In the genomic region with DNA sequence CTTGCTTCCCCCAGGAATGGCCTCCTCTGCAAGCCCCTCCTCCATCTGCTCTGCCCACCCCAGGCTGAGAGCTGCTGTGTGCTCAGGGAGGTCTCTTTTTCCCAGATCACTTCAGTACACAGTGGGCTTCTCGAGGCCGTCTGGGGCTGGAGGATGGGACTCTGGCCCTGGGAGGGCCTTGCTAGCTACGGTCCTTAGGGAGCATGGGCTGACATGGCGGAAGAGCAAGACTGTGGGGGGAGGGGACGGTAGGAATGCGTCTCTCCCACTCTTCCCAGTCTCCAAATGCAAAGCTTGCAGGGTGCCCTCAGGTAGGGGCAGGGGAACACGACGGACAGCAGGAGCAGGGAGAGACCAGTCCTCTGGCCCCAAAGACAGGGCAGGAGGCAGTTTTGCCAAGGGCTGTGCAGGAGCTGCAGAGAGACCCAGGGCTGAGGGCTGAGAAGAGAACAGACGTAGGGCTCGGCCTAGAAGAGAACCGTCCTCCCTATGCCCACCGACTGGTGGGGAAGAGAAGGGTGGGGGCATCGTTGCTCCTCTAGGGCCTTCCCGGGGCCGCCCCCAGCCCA, we compare ENCODE assay signal across 12 cellular contexts. TPM values are rescaled to one million over a fixed set of nuclear protein-coding genes. Genes with fewer than 3 reads are reported as not detected.
DNase-seq lines count a peak whose midpoint lies in the region; TF ChIP-seq lines count a peak whose summit lies in the region.
"Not testable (repeated sequence)": the region's sequence is repeated elsewhere in the genome, so short reads cannot be mapped to it uniquely, and the experiment has no call there.
"Had no signal": no experiment of that assay in that cellular context is flagged by ENCODE, and none has a peak within 500 bp of the region (broad histone marks: within the 10 kb centered on the region; RNA-seq: fewer than 3 reads in every experiment).

No MANE protein-coding gene starts in this region.

- H4K20me1 ChIP-seq in neural cell (ENCODE audit: insufficient read depth), result not testable (repeated sequence)

- not testable (repeated sequence) for TF ChIP-seq RAD21 in neural cell (conservative IDR thresholded peaks at IDR 0.05)

- H3K9me2 ChIP-seq in neural cell (ENCODE audit: insufficient read depth, low read length), result not testable (repeated sequence)

- H3K27ac ChIP-seq in breast epithelium; neural cell (ENCODE audit: low read length); skeletal muscle tissue (ENCODE audit: low read depth, low read length): not testable (repeated sequence)

- not testable (repeated sequence) for TF ChIP-seq EP300 in neural cell (conservative IDR thresholded peaks at IDR 0.05; ENCODE audit: poor library complexity, severe bottlenecking)

- H3K4me1 ChIP-seq in breast epithelium; skeletal muscle tissue (ENCODE audit: control insufficient read depth in 3 of 3, insufficient read depth in 3 of 3, low read length in 3 of 3): not testable (repeated sequence)

- peaks cover 11% of the 10 kb centered on the region for H3K27me3 Mint-ChIP-seq in HFFc6 (ENCODE audit: insufficient read depth)
- H3K27me3 Mint-ChIP-seq in activated T-cell treated with anti-CD3 and anti-CD28 coated beads, Interleukin-2, amount 50 U/mL, for 24 hours, result peaks cover 57% of the 10 kb centered on the region
- peaks cover 4 to 14% (median 7%) of the 10 kb centered on the region in 3 donors for H3K27me3 Mint-ChIP-seq in immature natural killer cell (ENCODE audit: low read depth in 3 of 3)

- H3F3A ChIP-seq in neural cell (ENCODE audit: insufficient read depth, low read length, poor library complexity, severe bottlenecking), result not testable (repeated sequence)

- H3K9ac ChIP-seq in neural cell (ENCODE audit: low read length), result peak overlapping the region; percentile 47
- H3K9ac ChIP-seq in skeletal muscle tissue (ENCODE audit: low read depth in 1 of 3, low read length in 3 of 3), result peak overlapping the region in 1 of 3 donors; percentile 8

- DNase-seq in HFFc6; activated T-cell treated with anti-CD3 and anti-CD28 coated beads, Interleukin-2, amount 50 U/mL, for 24 hours; breast epithelium (ENCODE audit: low spot score in 2 of 2); fibroblast of mammary gland (ENCODE audit: low read depth); immature natural killer cell: not testable (repeated sequence)

- TF ChIP-seq CTCF in HFFc6 (IDR thresholded peaks at IDR 0.05); breast epithelium (IDR thresholded peaks at IDR 0.05); fibroblast of mammary gland (conservative IDR thresholded peaks at IDR 0.05; ENCODE audit: control insufficient read depth, insufficient read depth, low read depth, low read length); neural cell (IDR thresholded peaks at IDR 0.05; ENCODE audit: poor library complexity, severe bottlenecking): not testable (repeated sequence)

- not testable (repeated sequence) for H3K9me3 Mint-ChIP-seq in HFFc6; activated T-cell treated with anti-CD3 and anti-CD28 coated beads, Interleukin-2, amount 50 U/mL, for 24 hours; immature natural killer cell

- H3K4me2 ChIP-seq in neural cell (ENCODE audit: low read length), result not testable (repeated sequence)

- H3K27me3 ChIP-seq in breast epithelium, result peaks cover 0 to 33% of the 10 kb centered on the region in 2 donors
- H3K27me3 ChIP-seq in neural cell (ENCODE audit: insufficient read depth, low read depth, low read length); skeletal muscle tissue (ENCODE audit: control insufficient read depth in 3 of 3, insufficient read depth in 3 of 3, low read length in 3 of 3): not testable (repeated sequence)

- not testable (repeated sequence) for H3K4me1 Mint-ChIP-seq in HFFc6 (ENCODE audit: low read depth); activated T-cell treated with anti-CD3 and anti-CD28 coated beads, Interleukin-2, amount 50 U/mL, for 24 hours (ENCODE audit: low read depth); immature natural killer cell

- not testable (repeated sequence) for H3K36me3 Mint-ChIP-seq in HFFc6 (ENCODE audit: low read depth); activated T-cell treated with anti-CD3 and anti-CD28 coated beads, Interleukin-2, amount 50 U/mL, for 24 hours (ENCODE audit: low read depth); immature natural killer cell

- H3K9me3 ChIP-seq in breast epithelium; neural cell (ENCODE audit: low read length); skeletal muscle tissue (ENCODE audit: control insufficient read depth in 3 of 3, low read length in 3 of 3): not testable (repeated sequence)

- intact Hi-C loops in breast epithelium (cut with DNase I; ENCODE audit: low total_unique reads), result not testable (repeated sequence)

- H3K4me3 ChIP-seq in breast epithelium (peak overlapping the region; percentile 42 to 76 (median 67)), fibroblast of mammary gland (ENCODE audit: control insufficient read depth, low read depth, low read length) (peak overlapping the region; percentile 46), neural cell (ENCODE audit: low read length) (peak overlapping the region; percentile 68), skeletal muscle tissue (ENCODE audit: low read length in 3 of 3) (peak overlapping the region in 2 of 3 donors; percentile 43 to 59)

- H3K27ac Mint-ChIP-seq in HFFc6; activated T-cell treated with anti-CD3 and anti-CD28 coated beads, Interleukin-2, amount 50 U/mL, for 24 hours; immature natural killer cell: not testable (repeated sequence)

- not testable (repeated sequence) for TF ChIP-seq POLR2A in breast epithelium (IDR thresholded peaks at IDR 0.05)

- not testable (repeated sequence) for H3K79me2 ChIP-seq in neural cell (replicated peaks; ENCODE audit: insufficient read depth, low read length)

- not testable (repeated sequence) for H3K36me3 ChIP-seq in breast epithelium; neural cell (ENCODE audit: insufficient read depth, low read length); skeletal muscle tissue (ENCODE audit: control insufficient read depth in 3 of 3, insufficient read depth in 3 of 3, low read length in 3 of 3)

- H3K4me3 Mint-ChIP-seq in HFFc6 (peak overlapping the region; percentile 46; the same call in 1 of the 2 replicates), immature natural killer cell (peak overlapping the region in 4 of 5 donors; percentile 27 to 53 (median 44))
- H3K4me3 Mint-ChIP-seq in activated T-cell treated with anti-CD3 and anti-CD28 coated beads, Interleukin-2, amount 50 U/mL, for 24 hours, result peak overlapping the region; percentile 61

- H2AFZ ChIP-seq in neural cell (ENCODE audit: low read depth, low read length), result not testable (repeated sequence)

RNA-seq across cellular contexts. Expression of a gene that starts 1.3 kb away (rescaled TPM):
- total RNA-seq in HFFc6 (2021; fragmentation: NEBNext Ultra II Directional; extraction: Animal tissue kit (Norgen Biotek cat#: 25700)), result under 1 TPM; 0.26 to 0.69 (median 0.38) TPM
- total RNA-seq in breast epithelium (1 to 10 TPM in 2 of 3 donors, under 1 TPM in 1; 0.98 to 4.1 (median 1.4) TPM), skeletal muscle tissue (5.7 TPM)
- polyA plus RNA-seq in immature natural killer cell (not detected), neural cell (1.0 and 2.0 TPM in 2 replicates)
- 3.6 and 4.1 TPM in 2 replicates for polyA minus RNA-seq in neural cell

RNA-seq across cellular contexts. Expression of a gene that starts 23.1 kb away (rescaled TPM):
- not detected for total RNA-seq in HFFc6 (2021; fragmentation: NEBNext Ultra II Directional; extraction: Animal tissue kit (Norgen Biotek cat#: 25700))
- not detected for total RNA-seq in breast epithelium
- polyA plus RNA-seq in immature natural killer cell, result not detected
- not detected in 2 replicates for polyA plus RNA-seq in neural cell
- polyA minus RNA-seq in neural cell, result not detected in 2 replicates
- total RNA-seq in skeletal muscle tissue, result not detected
- total RNA-seq: esophagus mucosa, G401, H4, SK-MEL-5, temporal lobe had no signal

RNA-seq across cellular contexts. Expression of a gene that starts 45.3 kb away (rescaled TPM):
- total RNA-seq in HFFc6 (2021; fragmentation: NEBNext Ultra II Directional; extraction: Animal tissue kit (Norgen Biotek cat#: 25700)), result 10 to 100 TPM; 37.1 to 51.0 (median 40.4) TPM
- total RNA-seq in breast epithelium (10 to 100 TPM; 12.9 to 18.0 (median 16.3) TPM), skeletal muscle tissue (0.52 TPM)
- polyA plus RNA-seq in immature natural killer cell (10 to 100 TPM; 12.8 to 26.8 (median 22.3) TPM), neural cell (3.5 and 4.1 TPM in 2 replicates)
- polyA minus RNA-seq in neural cell, result 4.1 and 4.7 TPM in 2 replicates
